In the genomic region with DNA sequence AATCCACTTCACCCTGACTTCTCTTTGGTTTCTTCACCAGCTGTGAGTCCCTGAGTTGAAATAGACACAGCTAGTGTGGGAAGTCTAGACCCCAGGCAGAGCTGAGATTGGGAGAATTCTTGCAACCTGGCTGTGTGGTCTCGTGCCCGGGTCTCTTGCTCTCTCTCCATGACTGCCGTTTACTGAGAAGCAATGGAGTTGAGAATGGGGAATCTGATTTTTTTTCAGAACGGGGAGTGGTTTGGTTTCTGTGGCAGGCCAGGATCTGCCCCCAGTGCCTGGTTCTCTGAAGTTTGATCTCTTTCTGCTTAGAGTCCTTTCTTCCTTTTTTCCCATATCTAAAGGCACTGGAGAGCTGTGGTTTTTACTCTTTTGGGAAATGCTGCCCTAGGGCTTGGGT, we compare ENCODE assay signal across 8 cellular contexts. TPM values are rescaled to one million over a fixed set of nuclear protein-coding genes. Genes with fewer than 3 reads are reported as not detected.
DNase-seq lines count a peak whose midpoint lies in the region; ATAC-seq and TF ChIP-seq lines count a peak whose summit lies in the region.

No MANE protein-coding gene starts in this region.

- TF ChIP-seq CTCF in AG10803 (conservative IDR thresholded peaks at IDR 0.05; ENCODE audit: low read length) (no peak), brain (conservative IDR thresholded peaks at IDR 0.05) (no peak), mesothelial cell of epicardium (IDR thresholded peaks at IDR 0.05; ENCODE audit: unreplicated experiment) (no peak)

- H3K27ac Mint-ChIP-seq in brain (peak overlapping the region; percentile 91 to 96 (median 92)), mesothelial cell of epicardium (peak overlapping the region; percentile 82)

- H3K4me1 ChIP-seq in HUES6 (ENCODE audit: control insufficient read depth, insufficient read depth, low read length), result peaks cover 17% of the 10 kb centered on the region

- H3K4me3 ChIP-seq in AG10803 (ENCODE audit: low read length) (peak overlapping the region; percentile 86), HUES6 (ENCODE audit: low read depth, low read length) (peak overlapping the region; percentile 89)

- peak overlapping the region; percentile 87 for H3K9ac ChIP-seq in HUES6 (ENCODE audit: low read length)

- no peaks in the 10 kb centered on the region for H3K27me3 ChIP-seq in HUES6 (ENCODE audit: control insufficient read depth, insufficient read depth, low read length)

- H3K27ac ChIP-seq in HUES6 (ENCODE audit: low read depth, low read length), result no peak overlapping the region

- H3K9me3 Mint-ChIP-seq in brain, result no peaks in the 10 kb centered on the region
- no peaks in the 10 kb centered on the region for H3K9me3 Mint-ChIP-seq in mesothelial cell of epicardium

- ATAC-seq in HG03460 (IDR thresholded peaks at IDR 0.05; ENCODE audit: unreplicated experiment) (no peak), GM18502 (IDR thresholded peaks at IDR 0.05; ENCODE audit: poor library complexity, unreplicated experiment) (no peak), HG03378 (IDR thresholded peaks at IDR 0.05; ENCODE audit: unreplicated experiment) (no peak)

- H3K36me3 ChIP-seq in HUES6 (ENCODE audit: control insufficient read depth, insufficient read depth, low read length), result peaks cover 15% of the 10 kb centered on the region

- H3K4me3 Mint-ChIP-seq in brain (peak overlapping the region; percentile 91 to 97 (median 96)), mesothelial cell of epicardium (peak overlapping the region; percentile 91)

- H3K27me3 Mint-ChIP-seq in brain (no peaks in the 10 kb centered on the region), mesothelial cell of epicardium (ENCODE audit: low read depth) (no peaks in the 10 kb centered on the region)

- no peaks in the 10 kb centered on the region for H3K9me3 ChIP-seq in HUES6 (ENCODE audit: control insufficient read depth, insufficient read depth, low read depth, low read length)

- peaks cover 17% of the 10 kb centered on the region for H3K36me3 Mint-ChIP-seq in brain
- H3K36me3 Mint-ChIP-seq in mesothelial cell of epicardium, result peaks cover 3% of the 10 kb centered on the region

- DNase-seq in AG10803 (ENCODE audit: low read depth) (peak; percentile 24), mesothelial cell of epicardium (ENCODE audit: low spot score in 2 of 2, unreplicated experiment in 2 of 2) (no peak), SW480 (ENCODE audit: low spot score) (no peak)

- H3K4me1 Mint-ChIP-seq in brain, result peaks cover 38% of the 10 kb centered on the region
- peaks cover 39% of the 10 kb centered on the region for H3K4me1 Mint-ChIP-seq in mesothelial cell of epicardium

RNA-seq across cellular contexts. Expression of a gene that starts 1.5 kb away (rescaled TPM):
- polyA plus RNA-seq in brain (ENCODE audit: insufficient read depth, low read depth, low replicate concordance), result 22.4 TPM
- 37.6 to 41.7 TPM (median 39.4 TPM) in 3 replicates for total RNA-seq in mesothelial cell of epicardium

RNA-seq across cellular contexts. Expression of a gene that starts 19.1 kb away (rescaled TPM):
- polyA plus RNA-seq in brain (ENCODE audit: insufficient read depth, low read depth, low replicate concordance), result 122 TPM
- total RNA-seq in mesothelial cell of epicardium, result 192 to 206 TPM (median 197 TPM) in 3 replicates

RNA-seq across cellular contexts. Expression of a gene that starts 35.9 kb away (rescaled TPM):
- 40.4 TPM for polyA plus RNA-seq in brain (ENCODE audit: insufficient read depth, low read depth, low replicate concordance)
- total RNA-seq in mesothelial cell of epicardium, result 95.0 to 98.6 TPM (median 97.3 TPM) in 3 replicates

RNA-seq across cellular contexts. Expression of a gene that starts 51.9 kb away (rescaled TPM):
- polyA plus RNA-seq in brain (ENCODE audit: insufficient read depth, low read depth, low replicate concordance), result 20.5 TPM
- total RNA-seq in mesothelial cell of epicardium, result 57.0 to 66.0 TPM (median 64.4 TPM) in 3 replicates

RNA-seq across cellular contexts. Expression of a gene that starts 52.5 kb away (rescaled TPM):
- 20.7 TPM for polyA plus RNA-seq in brain (ENCODE audit: insufficient read depth, low read depth, low replicate concordance)
- total RNA-seq in mesothelial cell of epicardium, result 39.5 to 44.8 TPM (median 39.9 TPM) in 3 replicates
